1 cellular context compared by ENCODE assay signal in the genomic region with DNA sequence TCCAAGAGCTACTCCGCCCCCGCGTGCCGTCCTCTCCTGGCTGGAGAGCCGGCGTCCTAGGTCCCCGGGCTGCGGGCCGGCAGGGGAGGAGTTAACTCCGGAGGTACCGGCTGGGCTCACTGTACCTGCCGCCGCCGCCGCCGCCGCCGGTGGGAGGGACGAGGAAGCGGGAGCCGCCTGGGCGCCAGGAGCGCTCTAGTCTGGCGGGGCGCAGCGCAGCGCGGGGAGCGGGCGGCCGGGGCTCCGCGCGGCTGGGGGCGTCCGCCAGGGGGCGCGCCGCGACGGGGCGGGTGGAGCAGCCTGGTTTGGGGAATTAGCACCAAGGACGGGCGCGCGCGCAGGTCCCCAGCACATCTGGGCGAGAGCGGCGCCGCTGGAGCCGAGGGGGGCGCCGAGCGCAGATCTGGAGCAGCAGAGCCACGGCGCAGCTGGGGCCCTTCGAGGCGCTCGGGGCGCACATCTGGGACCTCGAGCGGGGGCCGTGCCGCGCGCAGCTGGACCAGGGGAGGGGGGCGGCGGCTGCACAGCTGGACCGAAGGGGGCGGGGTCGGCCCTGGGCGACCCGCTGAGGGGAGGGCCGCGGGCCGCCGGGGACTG.
TF ChIP-seq lines count a peak whose summit lies in the region.

NXPH3 (plus strand) TSS at position 348 of the 597 bp plus-strand sequence. CDS start 349 bp downstream, outside the sequence.

TF ChIP-seq in K562, 482 proteins besides CTCF, POLR2A, EP300 and RAD21 (continued from another document):
- TF ChIP-seq TBP (optimal IDR thresholded peaks at IDR 0.05; ENCODE audit: low read depth, low read length), result no peak
- TF ChIP-seq, protein P1, sequence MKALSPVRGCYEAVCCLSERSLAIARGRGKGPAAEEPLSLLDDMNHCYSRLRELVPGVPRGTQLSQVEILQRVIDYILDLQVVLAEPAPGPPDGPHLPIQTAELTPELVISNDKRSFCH (CRISPR knock-in tag; IDR thresholded peaks at IDR 0.05), result no peak
- TF ChIP-seq, protein P1 (tag; IDR thresholded peaks at IDR 0.05), result no peak
- TF ChIP-seq FOS (IDR thresholded peaks at IDR 0.05; ENCODE audit: extremely low read depth, insufficient read length), result no peak
- no peak for TF ChIP-seq ZNF232 (CRISPR knock-in tag; IDR thresholded peaks at IDR 0.05)
- no peak for TF ChIP-seq HLTF (IDR thresholded peaks at IDR 0.05)
- TF ChIP-seq KDM4B (IDR thresholded peaks at IDR 0.05; ENCODE audit: borderline replicate concordance in 2 of 2, low read depth in 1 of 2), result no peak
- no peak for TF ChIP-seq PBX2 (CRISPR knock-in tag; IDR thresholded peaks at IDR 0.05; ENCODE audit: low read depth)
- no peak for TF ChIP-seq PBX2 (tag; conservative IDR thresholded peaks at IDR 0.05; ENCODE audit: low read depth)
- TF ChIP-seq ZNF311 (CRISPR knock-in tag; IDR thresholded peaks at IDR 0.05), result no peak
- no peak for TF ChIP-seq RHOXF2B (CRISPR knock-in tag; conservative IDR thresholded peaks at IDR 0.05)
- no peak for TF ChIP-seq MAFK (IDR thresholded peaks at IDR 0.05; ENCODE audit: low read length)
- no peak for TF ChIP-seq MITF (IDR thresholded peaks at IDR 0.05)
- no peak for TF ChIP-seq ZKSCAN1 (IDR thresholded peaks at IDR 0.05; ENCODE audit: low read depth, low read length)
- no peak for TF ChIP-seq FUS (optimal IDR thresholded peaks at IDR 0.05; ENCODE audit: low read depth, low read length)
- no peak for TF ChIP-seq BHLHE40 (IDR thresholded peaks at IDR 0.05; ENCODE audit: low read length)
- TF ChIP-seq POLR2G (IDR thresholded peaks at IDR 0.05; ENCODE audit: low read depth, low read length), result no peak
- 0 out of 2 replicates have a peak, but pooled peaks have one; percentile 25 for TF ChIP-seq BCOR (IDR thresholded peaks at IDR 0.05)
- TF ChIP-seq, protein P2, sequence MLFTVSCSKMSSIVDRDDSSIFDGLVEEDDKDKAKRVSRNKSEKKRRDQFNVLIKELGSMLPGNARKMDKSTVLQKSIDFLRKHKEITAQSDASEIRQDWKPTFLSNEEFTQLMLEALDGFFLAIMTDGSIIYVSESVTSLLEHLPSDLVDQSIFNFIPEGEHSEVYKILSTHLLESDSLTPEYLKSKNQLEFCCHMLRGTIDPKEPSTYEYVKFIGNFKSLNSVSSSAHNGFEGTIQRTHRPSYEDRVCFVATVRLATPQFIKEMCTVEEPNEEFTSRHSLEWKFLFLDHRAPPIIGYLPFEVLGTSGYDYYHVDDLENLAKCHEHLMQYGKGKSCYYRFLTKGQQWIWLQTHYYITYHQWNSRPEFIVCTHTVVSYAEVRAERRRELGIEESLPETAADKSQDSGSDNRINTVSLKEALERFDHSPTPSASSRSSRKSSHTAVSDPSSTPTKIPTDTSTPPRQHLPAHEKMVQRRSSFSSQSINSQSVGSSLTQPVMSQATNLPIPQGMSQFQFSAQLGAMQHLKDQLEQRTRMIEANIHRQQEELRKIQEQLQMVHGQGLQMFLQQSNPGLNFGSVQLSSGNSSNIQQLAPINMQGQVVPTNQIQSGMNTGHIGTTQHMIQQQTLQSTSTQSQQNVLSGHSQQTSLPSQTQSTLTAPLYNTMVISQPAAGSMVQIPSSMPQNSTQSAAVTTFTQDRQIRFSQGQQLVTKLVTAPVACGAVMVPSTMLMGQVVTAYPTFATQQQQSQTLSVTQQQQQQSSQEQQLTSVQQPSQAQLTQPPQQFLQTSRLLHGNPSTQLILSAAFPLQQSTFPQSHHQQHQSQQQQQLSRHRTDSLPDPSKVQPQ (CRISPR knock-in tag; IDR thresholded peaks at IDR 0.05; ENCODE audit: borderline replicate concordance), result no peak
- no peak for TF ChIP-seq LARP7 (IDR thresholded peaks at IDR 0.05)
- TF ChIP-seq, protein P3, sequence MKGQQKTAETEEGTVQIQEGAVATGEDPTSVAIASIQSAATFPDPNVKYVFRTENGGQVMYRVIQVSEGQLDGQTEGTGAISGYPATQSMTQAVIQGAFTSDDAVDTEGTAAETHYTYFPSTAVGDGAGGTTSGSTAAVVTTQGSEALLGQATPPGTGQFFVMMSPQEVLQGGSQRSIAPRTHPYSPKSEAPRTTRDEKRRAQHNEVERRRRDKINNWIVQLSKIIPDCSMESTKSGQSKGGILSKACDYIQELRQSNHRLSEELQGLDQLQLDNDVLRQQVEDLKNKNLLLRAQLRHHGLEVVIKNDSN (CRISPR knock-in tag; IDR thresholded peaks at IDR 0.05), result no peak
- no peak for TF ChIP-seq TEAD4 (IDR thresholded peaks at IDR 0.05; ENCODE audit: low read length)
- no peak for TF ChIP-seq TEAD4 (CRISPR knock-in tag; IDR thresholded peaks at IDR 0.05; ENCODE audit: borderline replicate concordance)
- no peak for TF ChIP-seq IFI16 (CRISPR knock-in tag; IDR thresholded peaks at IDR 0.05)
- no peak for TF ChIP-seq XRCC4 (IDR thresholded peaks at IDR 0.05; ENCODE audit: extremely low read depth, insufficient read depth, insufficient read length)
TF ChIP-seq in K562: peak in this region for 39.
